Comparison of ENCODE assay signal across 8 cellular contexts in the genomic region with DNA sequence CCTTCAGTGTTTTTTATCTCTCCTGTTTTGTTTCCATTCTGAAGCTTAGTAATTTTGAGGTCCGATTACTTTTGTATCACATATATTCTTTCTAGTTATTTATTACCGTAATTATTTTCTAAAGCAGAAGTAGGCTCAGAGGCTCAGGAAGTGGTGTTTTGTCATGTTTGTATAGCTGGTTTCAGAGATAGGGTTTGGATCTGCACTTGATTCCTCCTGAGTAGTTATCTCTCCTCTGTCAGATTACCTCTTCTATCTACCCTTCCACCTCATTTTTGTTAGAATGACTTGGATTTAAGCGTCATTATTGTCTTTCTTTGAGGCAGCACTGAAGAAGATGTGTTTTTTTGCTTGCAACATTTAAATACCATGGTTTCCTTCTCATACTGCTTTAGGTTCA.
DNase-seq lines count a peak whose midpoint lies in the region; ATAC-seq lines count a peak whose summit lies in the region.

No MANE protein-coding gene starts in this region.

- H3K27ac Mint-ChIP-seq in activated naive CD8-positive, alpha-beta T cell treated with anti-CD3 and anti-CD28 coated beads for 36 hours = peak overlapping the region; percentile 6
- no peak overlapping the region for H3K27ac Mint-ChIP-seq in effector memory CD8-positive, alpha-beta T cell

- H3K36me3 Mint-ChIP-seq in activated naive CD8-positive, alpha-beta T cell treated with anti-CD3 and anti-CD28 coated beads for 36 hours = peaks cover 5% of the 10 kb centered on the region
- peaks cover 8% of the 10 kb centered on the region for H3K36me3 Mint-ChIP-seq in effector memory CD8-positive, alpha-beta T cell (ENCODE audit: insufficient read depth)

- no peaks in the 10 kb centered on the region for H3K9me3 Mint-ChIP-seq in activated naive CD8-positive, alpha-beta T cell treated with anti-CD3 and anti-CD28 coated beads for 36 hours
- no peaks in the 10 kb centered on the region for H3K9me3 Mint-ChIP-seq in effector memory CD8-positive, alpha-beta T cell

- DNase-seq in GDM1 (lab: John Stamatoyannopoulos, UW) = peak; percentile 62
- no peak for DNase-seq in activated naive CD8-positive, alpha-beta T cell treated with anti-CD3 and anti-CD28 coated beads for 36 hours
- no peak for DNase-seq in effector memory CD8-positive, alpha-beta T cell
- DNase-seq in activated CD4-positive, alpha-beta T cell treated with anti-CD3 and anti-CD28 coated beads, Interleukin-2, amount 50 U/mL, for 48 hours = no peak
- no peak for DNase-seq in NCI-H510A (lab: John Stamatoyannopoulos, UW)

- peak; percentile 58 for ATAC-seq in GM21381 (IDR thresholded peaks at IDR 0.05; ENCODE audit: unreplicated experiment)
- ATAC-seq in HG03460 (IDR thresholded peaks at IDR 0.05; ENCODE audit: unreplicated experiment) = peak; percentile 68
- no peak for ATAC-seq in effector memory CD8-positive, alpha-beta T cell (replicated peaks)
- ATAC-seq in HG03442 (IDR thresholded peaks at IDR 0.05; ENCODE audit: unreplicated experiment) = no peak

- H3K4me3 Mint-ChIP-seq in activated naive CD8-positive, alpha-beta T cell treated with anti-CD3 and anti-CD28 coated beads for 36 hours = no peak overlapping the region
- H3K4me3 Mint-ChIP-seq in effector memory CD8-positive, alpha-beta T cell = no peak overlapping the region

- H3K4me1 Mint-ChIP-seq in activated naive CD8-positive, alpha-beta T cell treated with anti-CD3 and anti-CD28 coated beads for 36 hours = peaks cover 22% of the 10 kb centered on the region
- H3K4me1 Mint-ChIP-seq in effector memory CD8-positive, alpha-beta T cell (ENCODE audit: low read depth in 2 of 2) = peaks cover 3% of the 10 kb centered on the region in 2 donors

- H3K27me3 Mint-ChIP-seq in activated naive CD8-positive, alpha-beta T cell treated with anti-CD3 and anti-CD28 coated beads for 36 hours = no peaks in the 10 kb centered on the region
- no peaks in the 10 kb centered on the region for H3K27me3 Mint-ChIP-seq in effector memory CD8-positive, alpha-beta T cell

Comparison
In these comparisons a context has a peak if more than half of its experiments do, and no peak if none do; other contexts are left out.
1. ATAC-seq: peak in GM21381 (single experiment) and HG03460 (single experiment); none in effector memory CD8-positive, alpha-beta T cell (single experiment) and HG03442 (single experiment).